Comparison of ENCODE assay signal across 7 cellular contexts in the genomic region with DNA sequence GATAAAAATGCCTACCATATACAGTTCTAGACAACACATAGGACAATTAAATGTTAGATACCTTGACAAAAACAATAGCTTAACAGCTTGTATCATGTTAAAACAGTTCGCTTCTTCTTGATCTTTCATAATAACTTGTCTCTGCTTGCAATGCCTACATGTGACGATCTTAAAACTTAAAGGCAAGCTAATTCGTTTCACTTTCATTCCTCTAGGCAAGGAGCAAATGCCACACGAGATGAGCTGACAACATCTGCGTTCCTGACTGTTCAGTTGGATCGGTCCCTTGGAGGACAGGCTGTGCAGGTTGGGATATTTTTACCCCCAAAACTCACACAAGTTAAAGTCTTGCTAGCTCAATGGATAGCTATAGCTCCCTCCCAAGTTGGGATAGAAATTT. TPM values are rescaled to one million over a fixed set of nuclear protein-coding genes. Genes with fewer than 3 reads are reported as not detected.
DNase-seq lines count a peak whose midpoint lies in the region; ATAC-seq lines count a peak whose summit lies in the region.

No MANE protein-coding gene starts in this region.

- H3K27ac ChIP-seq in mucosa of rectum (ENCODE audit: low read depth in 2 of 2, low read length in 2 of 2), result no peak overlapping the region

- peaks cover 0 to 6% of the 10 kb centered on the region in 2 donors for H3K4me1 ChIP-seq in mucosa of rectum (ENCODE audit: control insufficient read depth in 2 of 2, insufficient read depth in 2 of 2, low read length in 2 of 2)

- H3K36me3 ChIP-seq in mucosa of rectum (ENCODE audit: control insufficient read depth in 2 of 2, insufficient read depth in 2 of 2, low read length in 2 of 2), result peaks cover under 1 to 3% of the 10 kb centered on the region in 2 donors

- H3K4me3 ChIP-seq in mucosa of rectum (ENCODE audit: low read length in 2 of 2), result peak overlapping the region; percentile 2 to 53

- DNase-seq in RPMI7951 (ENCODE audit: low read depth), result peak; percentile 72
- no peak for DNase-seq in NCI-H187 (lab: John Stamatoyannopoulos, UW)
- DNase-seq in COLO668 (lab: John Stamatoyannopoulos, UW; ENCODE audit: unreplicated experiment), result no peak
- no peak for DNase-seq in HuH-7.5 (ENCODE audit: low spot score)

- no peaks in the 10 kb centered on the region for H3K27me3 ChIP-seq in mucosa of rectum (ENCODE audit: control insufficient read depth in 2 of 2, insufficient read depth in 2 of 2, low read length in 2 of 2)

- no peak overlapping the region for H3K9ac ChIP-seq in mucosa of rectum (ENCODE audit: low read depth in 1 of 2, low read length in 2 of 2)

- H3K9me3 ChIP-seq in mucosa of rectum (ENCODE audit: control insufficient read depth in 2 of 2, low read length in 2 of 2), result no peaks in the 10 kb centered on the region

- peak; percentile 82 for ATAC-seq in GM18867 (IDR thresholded peaks at IDR 0.05; ENCODE audit: unreplicated experiment)
- ATAC-seq in HG02623 (IDR thresholded peaks at IDR 0.05; ENCODE audit: unreplicated experiment), result peak; percentile 56

RNA-seq across cellular contexts. Expression of a gene that starts 51.6 kb away (rescaled TPM):
- total RNA-seq in RPMI7951 (2014; rRNA removed; shearing (Covaris generic)), result 37.9 and 39.9 TPM in 2 replicates
